Comparison of ENCODE assay signal across 26 cellular contexts in genomic region chr2:108825254-108825653, GRCh38. TPM values are rescaled to one million over a fixed set of nuclear protein-coding genes. Genes with fewer than 3 reads are reported as not detected.
A peak's percentile ranks its signal among the peaks of the same experiment; 100 is the strongest.
DNase-seq lines count a peak whose midpoint lies in the region; ATAC-seq and TF ChIP-seq lines count a peak whose summit lies in the region.
"Had no signal": no experiment of that assay in that cellular context is flagged by ENCODE, and none has a peak within 500 bp of the region (broad histone marks: within the 10 kb centered on the region; RNA-seq: fewer than 3 reads in every experiment).

No MANE protein-coding gene starts in this region.

- H3K4me1 Mint-ChIP-seq in activated T-cell treated with anti-CD3 and anti-CD28 coated beads, Interleukin-2, amount 50 U/mL, for 24 hours (ENCODE audit: low read depth): no peaks in the 10 kb centered on the region
- H3K4me1 Mint-ChIP-seq: CD4-positive, alpha-beta memory T cell had no signal

- H3K4me3 ChIP-seq in mucosa of descending colon: no peak overlapping the region
- H3K4me3 ChIP-seq: BLaER1 treated with 17β-estradiol and CSF1 and Interleukin-3, amounts not matched to agents 10 nM and 100 nM; GM12878 had no signal

- H3K36me3 Mint-ChIP-seq in activated T-cell treated with anti-CD3 and anti-CD28 coated beads, Interleukin-2, amount 50 U/mL, for 24 hours (ENCODE audit: low read depth): peaks cover 42% of the 10 kb centered on the region

- peaks cover 1% of the 10 kb centered on the region for H3K9me3 ChIP-seq in mucosa of descending colon
- H3K9me3 ChIP-seq: Caco-2 had no signal

- no peaks in the 10 kb centered on the region for H3K4me1 ChIP-seq in mucosa of descending colon (ENCODE audit: low read depth)

- ATAC-seq in mucosa of descending colon: peak; percentile 48
- ATAC-seq: GM12878, Panc1 had no signal

- TF ChIP-seq CTCF in mucosa of descending colon (IDR thresholded peaks at IDR 0.05): no peak

- no peaks in the 10 kb centered on the region for H3K27me3 Mint-ChIP-seq in activated T-cell treated with anti-CD3 and anti-CD28 coated beads, Interleukin-2, amount 50 U/mL, for 24 hours
- H3K27me3 Mint-ChIP-seq: CD4-positive, alpha-beta memory T cell had no signal

- intact Hi-C loops in mucosa of descending colon (cut with DNase I, micrococcal nuclease): no loop called here

- H3K4me3 Mint-ChIP-seq in activated T-cell treated with anti-CD3 and anti-CD28 coated beads, Interleukin-2, amount 50 U/mL, for 24 hours: no peak overlapping the region
- H3K4me3 Mint-ChIP-seq: CD4-positive, alpha-beta memory T cell; HFFc6 had no signal

- DNase-seq in LHCN-M2 (ENCODE audit: low read depth) (peak; percentile 33), amniotic epithelial cell (ENCODE audit: low read depth) (peak; percentile 84), fibroblast of peridontal ligament (ENCODE audit: extremely low read depth) (peak; percentile 27), mucosa of descending colon (no peak), T1000 (lab: John Stamatoyannopoulos, UW) (no peak), MV-4-11 (lab: John Stamatoyannopoulos, UW) (no peak)
- no peak for DNase-seq in stimulated activated naive CD4-positive, alpha-beta T cell treated with Interleukin-2 at 50 U/mL for 16 hours (lab: John Stamatoyannopoulos, UW)
- DNase-seq in activated T-cell treated with anti-CD3 and anti-CD28 coated beads, Interleukin-2, amount 50 U/mL, for 24 hours: no peak
- DNase-seq: ACHN; Caco-2; CD4-positive, alpha-beta memory T cell; DND-41; H7; HFFc6; IMR-90; NCI-H1694; NCI-H2081; NCI-H2171; NCI-H345; NCI-H524; NCI-H774; NK-92 treated with Interleukin-12 subunit alpha and Interleukin-12 subunit beta, amount 100 ng/mL, for 24 hours; SIG-M5 had no signal

- no peaks in the 10 kb centered on the region for H3K9me3 Mint-ChIP-seq in activated T-cell treated with anti-CD3 and anti-CD28 coated beads, Interleukin-2, amount 50 U/mL, for 24 hours

- H3K36me3 ChIP-seq in mucosa of descending colon (ENCODE audit: low read depth): no peaks in the 10 kb centered on the region

- no peak overlapping the region for H3K27ac Mint-ChIP-seq in activated T-cell treated with anti-CD3 and anti-CD28 coated beads, Interleukin-2, amount 50 U/mL, for 24 hours
- H3K27ac Mint-ChIP-seq: CD4-positive, alpha-beta memory T cell; HFFc6 had no signal

RNA-seq across cellular contexts. Expression of gene CCDC138, which starts 38.7 kb away (rescaled TPM):
- 8.0 and 8.7 TPM in 2 replicates for total RNA-seq in LHCN-M2 (2014; rRNA removed)
- polyA plus RNA-seq in LHCN-M2 (2012): 1.2 TPM
- total RNA-seq in mucosa of descending colon: 1 to 10 TPM; 3.7 to 6.2 (median 5.5) TPM

Comparison
In these comparisons a context has a peak if more than half of its experiments do, and no peak if none do; other contexts are left out.
1. DNase-seq: peak in LHCN-M2 (single experiment), amniotic epithelial cell (single experiment) and fibroblast of peridontal ligament (single experiment); none in mucosa of descending colon (0 of 3), stimulated activated naive CD4-positive, alpha-beta T cell treated with Interleukin-2 at 50 U/mL for 16 hours (single experiment), T1000 (single experiment), MV-4-11 (single experiment) and activated T-cell treated with anti-CD3 and anti-CD28 coated beads, Interleukin-2, amount 50 U/mL, for 24 hours (single experiment).